ENCODE assay signal across 1 cellular context in the genomic region with DNA sequence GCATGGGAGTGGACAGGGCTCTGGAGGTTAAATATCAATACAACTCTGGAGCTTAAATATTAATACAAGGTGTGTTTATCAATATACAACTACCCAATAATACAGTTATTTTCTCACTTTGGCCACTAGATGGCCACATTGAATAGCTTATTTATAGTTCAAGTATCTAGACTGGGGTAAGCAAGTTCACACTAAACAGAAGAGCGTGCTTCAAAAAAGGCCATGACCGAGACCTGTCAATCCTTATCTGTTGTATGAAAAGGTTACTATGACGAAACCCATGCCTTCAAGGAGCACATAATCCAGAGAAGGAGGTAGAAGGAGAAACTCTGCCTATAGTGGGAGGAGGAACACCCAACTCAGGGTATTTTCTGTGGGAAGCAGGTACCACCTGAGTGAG.
A peak's percentile ranks its signal among the peaks of the same experiment; 100 is the strongest.
TF ChIP-seq lines count a peak whose summit lies in the region.

No MANE protein-coding gene starts in this region.

TF ChIP-seq in K562, 482 proteins besides CTCF, POLR2A, EP300 and RAD21 (continued from another document):
- TF ChIP-seq ZEB2 (IDR thresholded peaks at IDR 0.05) (peak; percentile 65), SRF (CRISPR knock-in tag; IDR thresholded peaks at IDR 0.05) (0 out of 4 replicates have a peak, but pooled peaks of 1 of the 2 experiments have one; percentile 9), ZNF384 (IDR thresholded peaks at IDR 0.05; ENCODE audit: low read depth, low read length) (0 out of 2 replicates have a peak, but pooled peaks have one; percentile 38), SMC3 (conservative IDR thresholded peaks at IDR 0.05; ENCODE audit: insufficient read depth, low read depth, low read length) (peak; percentile 74), FOXA1 (IDR thresholded peaks at IDR 0.05; ENCODE audit: borderline replicate concordance) (no peak), FOXM1 (IDR thresholded peaks at IDR 0.05; ENCODE audit: low read depth) (peak; percentile 54), FOXM1 (CRISPR knock-in tag; IDR thresholded peaks at IDR 0.05; ENCODE audit: low read depth) (no peak), DACH1 (IDR thresholded peaks at IDR 0.05; ENCODE audit: partially characterized antibody) (peak; percentile 36), GABPA (tag; conservative IDR thresholded peaks at IDR 0.05; ENCODE audit: low read depth) (0 out of 2 replicates have a peak, but pooled peaks have one; percentile 13), L3MBTL2 (IDR thresholded peaks at IDR 0.05) (peak; percentile 82), TAF7 (tag; IDR thresholded peaks at IDR 0.05) (no peak), RFX1 (IDR thresholded peaks at IDR 0.05) (peak; percentile 48), SMARCA4 (IDR thresholded peaks at IDR 0.05) (peak; percentile 56), TBP (optimal IDR thresholded peaks at IDR 0.05; ENCODE audit: low read depth, low read length) (peak; percentile 47), MYC (IDR thresholded peaks at IDR 0.05; ENCODE audit: low read depth, low read length) (peak; percentile 69), MYC (CRISPR knock-in tag; IDR thresholded peaks at IDR 0.05; ENCODE audit: borderline replicate concordance, low read depth) (no peak)
- TF ChIP-seq, protein P1, sequence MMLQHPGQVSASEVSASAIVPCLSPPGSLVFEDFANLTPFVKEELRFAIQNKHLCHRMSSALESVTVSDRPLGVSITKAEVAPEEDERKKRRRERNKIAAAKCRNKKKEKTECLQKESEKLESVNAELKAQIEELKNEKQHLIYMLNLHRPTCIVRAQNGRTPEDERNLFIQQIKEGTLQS (IDR thresholded peaks at IDR 0.05): peak; percentile 76
- TF ChIP-seq, protein P1 (CRISPR knock-in tag; conservative IDR thresholded peaks at IDR 0.05): no peak
- TF ChIP-seq, protein P2, sequence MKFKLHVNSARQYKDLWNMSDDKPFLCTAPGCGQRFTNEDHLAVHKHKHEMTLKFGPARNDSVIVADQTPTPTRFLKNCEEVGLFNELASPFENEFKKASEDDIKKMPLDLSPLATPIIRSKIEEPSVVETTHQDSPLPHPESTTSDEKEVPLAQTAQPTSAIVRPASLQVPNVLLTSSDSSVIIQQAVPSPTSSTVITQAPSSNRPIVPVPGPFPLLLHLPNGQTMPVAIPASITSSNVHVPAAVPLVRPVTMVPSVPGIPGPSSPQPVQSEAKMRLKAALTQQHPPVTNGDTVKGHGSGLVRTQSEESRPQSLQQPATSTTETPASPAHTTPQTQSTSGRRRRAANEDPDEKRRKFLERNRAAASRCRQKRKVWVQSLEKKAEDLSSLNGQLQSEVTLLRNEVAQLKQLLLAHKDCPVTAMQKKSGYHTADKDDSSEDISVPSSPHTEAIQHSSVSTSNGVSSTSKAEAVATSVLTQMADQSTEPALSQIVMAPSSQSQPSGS (CRISPR knock-in tag; IDR thresholded peaks at IDR 0.05): no peak
- TF ChIP-seq, protein P3, sequence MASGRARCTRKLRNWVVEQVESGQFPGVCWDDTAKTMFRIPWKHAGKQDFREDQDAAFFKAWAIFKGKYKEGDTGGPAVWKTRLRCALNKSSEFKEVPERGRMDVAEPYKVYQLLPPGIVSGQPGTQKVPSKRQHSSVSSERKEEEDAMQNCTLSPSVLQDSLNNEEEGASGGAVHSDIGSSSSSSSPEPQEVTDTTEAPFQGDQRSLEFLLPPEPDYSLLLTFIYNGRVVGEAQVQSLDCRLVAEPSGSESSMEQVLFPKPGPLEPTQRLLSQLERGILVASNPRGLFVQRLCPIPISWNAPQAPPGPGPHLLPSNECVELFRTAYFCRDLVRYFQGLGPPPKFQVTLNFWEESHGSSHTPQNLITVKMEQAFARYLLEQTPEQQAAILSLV (tag; IDR thresholded peaks at IDR 0.05): no peak
- TF ChIP-seq, protein P4, sequence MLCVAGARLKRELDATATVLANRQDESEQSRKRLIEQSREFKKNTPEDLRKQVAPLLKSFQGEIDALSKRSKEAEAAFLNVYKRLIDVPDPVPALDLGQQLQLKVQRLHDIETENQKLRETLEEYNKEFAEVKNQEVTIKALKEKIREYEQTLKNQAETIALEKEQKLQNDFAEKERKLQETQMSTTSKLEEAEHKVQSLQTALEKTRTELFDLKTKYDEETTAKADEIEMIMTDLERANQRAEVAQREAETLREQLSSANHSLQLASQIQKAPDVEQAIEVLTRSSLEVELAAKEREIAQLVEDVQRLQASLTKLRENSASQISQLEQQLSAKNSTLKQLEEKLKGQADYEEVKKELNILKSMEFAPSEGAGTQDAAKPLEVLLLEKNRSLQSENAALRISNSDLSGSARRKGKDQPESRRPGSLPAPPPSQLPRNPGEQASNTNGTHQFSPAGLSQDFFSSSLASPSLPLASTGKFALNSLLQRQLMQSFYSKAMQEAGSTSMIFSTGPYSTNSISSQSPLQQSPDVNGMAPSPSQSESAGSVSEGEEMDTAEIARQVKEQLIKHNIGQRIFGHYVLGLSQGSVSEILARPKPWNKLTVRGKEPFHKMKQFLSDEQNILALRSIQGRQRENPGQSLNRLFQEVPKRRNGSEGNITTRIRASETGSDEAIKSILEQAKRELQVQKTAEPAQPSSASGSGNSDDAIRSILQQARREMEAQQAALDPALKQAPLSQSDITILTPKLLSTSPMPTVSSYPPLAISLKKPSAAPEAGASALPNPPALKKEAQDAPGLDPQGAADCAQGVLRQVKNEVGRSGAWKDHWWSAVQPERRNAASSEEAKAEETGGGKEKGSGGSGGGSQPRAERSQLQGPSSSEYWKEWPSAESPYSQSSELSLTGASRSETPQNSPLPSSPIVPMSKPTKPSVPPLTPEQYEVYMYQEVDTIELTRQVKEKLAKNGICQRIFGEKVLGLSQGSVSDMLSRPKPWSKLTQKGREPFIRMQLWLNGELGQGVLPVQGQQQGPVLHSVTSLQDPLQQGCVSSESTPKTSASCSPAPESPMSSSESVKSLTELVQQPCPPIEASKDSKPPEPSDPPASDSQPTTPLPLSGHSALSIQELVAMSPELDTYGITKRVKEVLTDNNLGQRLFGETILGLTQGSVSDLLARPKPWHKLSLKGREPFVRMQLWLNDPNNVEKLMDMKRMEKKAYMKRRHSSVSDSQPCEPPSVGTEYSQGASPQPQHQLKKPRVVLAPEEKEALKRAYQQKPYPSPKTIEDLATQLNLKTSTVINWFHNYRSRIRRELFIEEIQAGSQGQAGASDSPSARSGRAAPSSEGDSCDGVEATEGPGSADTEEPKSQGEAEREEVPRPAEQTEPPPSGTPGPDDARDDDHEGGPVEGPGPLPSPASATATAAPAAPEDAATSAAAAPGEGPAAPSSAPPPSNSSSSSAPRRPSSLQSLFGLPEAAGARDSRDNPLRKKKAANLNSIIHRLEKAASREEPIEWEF (CRISPR knock-in tag; IDR thresholded peaks at IDR 0.05): 0 out of 2 replicates have a peak, but pooled peaks have one; percentile 27
- TF ChIP-seq, protein P5, sequence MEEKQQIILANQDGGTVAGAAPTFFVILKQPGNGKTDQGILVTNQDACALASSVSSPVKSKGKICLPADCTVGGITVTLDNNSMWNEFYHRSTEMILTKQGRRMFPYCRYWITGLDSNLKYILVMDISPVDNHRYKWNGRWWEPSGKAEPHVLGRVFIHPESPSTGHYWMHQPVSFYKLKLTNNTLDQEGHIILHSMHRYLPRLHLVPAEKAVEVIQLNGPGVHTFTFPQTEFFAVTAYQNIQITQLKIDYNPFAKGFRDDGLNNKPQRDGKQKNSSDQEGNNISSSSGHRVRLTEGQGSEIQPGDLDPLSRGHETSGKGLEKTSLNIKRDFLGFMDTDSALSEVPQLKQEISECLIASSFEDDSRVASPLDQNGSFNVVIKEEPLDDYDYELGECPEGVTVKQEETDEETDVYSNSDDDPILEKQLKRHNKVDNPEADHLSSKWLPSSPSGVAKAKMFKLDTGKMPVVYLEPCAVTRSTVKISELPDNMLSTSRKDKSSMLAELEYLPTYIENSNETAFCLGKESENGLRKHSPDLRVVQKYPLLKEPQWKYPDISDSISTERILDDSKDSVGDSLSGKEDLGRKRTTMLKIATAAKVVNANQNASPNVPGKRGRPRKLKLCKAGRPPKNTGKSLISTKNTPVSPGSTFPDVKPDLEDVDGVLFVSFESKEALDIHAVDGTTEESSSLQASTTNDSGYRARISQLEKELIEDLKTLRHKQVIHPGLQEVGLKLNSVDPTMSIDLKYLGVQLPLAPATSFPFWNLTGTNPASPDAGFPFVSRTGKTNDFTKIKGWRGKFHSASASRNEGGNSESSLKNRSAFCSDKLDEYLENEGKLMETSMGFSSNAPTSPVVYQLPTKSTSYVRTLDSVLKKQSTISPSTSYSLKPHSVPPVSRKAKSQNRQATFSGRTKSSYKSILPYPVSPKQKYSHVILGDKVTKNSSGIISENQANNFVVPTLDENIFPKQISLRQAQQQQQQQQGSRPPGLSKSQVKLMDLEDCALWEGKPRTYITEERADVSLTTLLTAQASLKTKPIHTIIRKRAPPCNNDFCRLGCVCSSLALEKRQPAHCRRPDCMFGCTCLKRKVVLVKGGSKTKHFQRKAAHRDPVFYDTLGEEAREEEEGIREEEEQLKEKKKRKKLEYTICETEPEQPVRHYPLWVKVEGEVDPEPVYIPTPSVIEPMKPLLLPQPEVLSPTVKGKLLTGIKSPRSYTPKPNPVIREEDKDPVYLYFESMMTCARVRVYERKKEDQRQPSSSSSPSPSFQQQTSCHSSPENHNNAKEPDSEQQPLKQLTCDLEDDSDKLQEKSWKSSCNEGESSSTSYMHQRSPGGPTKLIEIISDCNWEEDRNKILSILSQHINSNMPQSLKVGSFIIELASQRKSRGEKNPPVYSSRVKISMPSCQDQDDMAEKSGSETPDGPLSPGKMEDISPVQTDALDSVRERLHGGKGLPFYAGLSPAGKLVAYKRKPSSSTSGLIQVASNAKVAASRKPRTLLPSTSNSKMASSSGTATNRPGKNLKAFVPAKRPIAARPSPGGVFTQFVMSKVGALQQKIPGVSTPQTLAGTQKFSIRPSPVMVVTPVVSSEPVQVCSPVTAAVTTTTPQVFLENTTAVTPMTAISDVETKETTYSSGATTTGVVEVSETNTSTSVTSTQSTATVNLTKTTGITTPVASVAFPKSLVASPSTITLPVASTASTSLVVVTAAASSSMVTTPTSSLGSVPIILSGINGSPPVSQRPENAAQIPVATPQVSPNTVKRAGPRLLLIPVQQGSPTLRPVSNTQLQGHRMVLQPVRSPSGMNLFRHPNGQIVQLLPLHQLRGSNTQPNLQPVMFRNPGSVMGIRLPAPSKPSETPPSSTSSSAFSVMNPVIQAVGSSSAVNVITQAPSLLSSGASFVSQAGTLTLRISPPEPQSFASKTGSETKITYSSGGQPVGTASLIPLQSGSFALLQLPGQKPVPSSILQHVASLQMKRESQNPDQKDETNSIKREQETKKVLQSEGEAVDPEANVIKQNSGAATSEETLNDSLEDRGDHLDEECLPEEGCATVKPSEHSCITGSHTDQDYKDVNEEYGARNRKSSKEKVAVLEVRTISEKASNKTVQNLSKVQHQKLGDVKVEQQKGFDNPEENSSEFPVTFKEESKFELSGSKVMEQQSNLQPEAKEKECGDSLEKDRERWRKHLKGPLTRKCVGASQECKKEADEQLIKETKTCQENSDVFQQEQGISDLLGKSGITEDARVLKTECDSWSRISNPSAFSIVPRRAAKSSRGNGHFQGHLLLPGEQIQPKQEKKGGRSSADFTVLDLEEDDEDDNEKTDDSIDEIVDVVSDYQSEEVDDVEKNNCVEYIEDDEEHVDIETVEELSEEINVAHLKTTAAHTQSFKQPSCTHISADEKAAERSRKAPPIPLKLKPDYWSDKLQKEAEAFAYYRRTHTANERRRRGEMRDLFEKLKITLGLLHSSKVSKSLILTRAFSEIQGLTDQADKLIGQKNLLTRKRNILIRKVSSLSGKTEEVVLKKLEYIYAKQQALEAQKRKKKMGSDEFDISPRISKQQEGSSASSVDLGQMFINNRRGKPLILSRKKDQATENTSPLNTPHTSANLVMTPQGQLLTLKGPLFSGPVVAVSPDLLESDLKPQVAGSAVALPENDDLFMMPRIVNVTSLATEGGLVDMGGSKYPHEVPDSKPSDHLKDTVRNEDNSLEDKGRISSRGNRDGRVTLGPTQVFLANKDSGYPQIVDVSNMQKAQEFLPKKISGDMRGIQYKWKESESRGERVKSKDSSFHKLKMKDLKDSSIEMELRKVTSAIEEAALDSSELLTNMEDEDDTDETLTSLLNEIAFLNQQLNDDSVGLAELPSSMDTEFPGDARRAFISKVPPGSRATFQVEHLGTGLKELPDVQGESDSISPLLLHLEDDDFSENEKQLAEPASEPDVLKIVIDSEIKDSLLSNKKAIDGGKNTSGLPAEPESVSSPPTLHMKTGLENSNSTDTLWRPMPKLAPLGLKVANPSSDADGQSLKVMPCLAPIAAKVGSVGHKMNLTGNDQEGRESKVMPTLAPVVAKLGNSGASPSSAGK (IDR thresholded peaks at IDR 0.05): peak; percentile 40; the same call in 1 of the 2 replicates
TF ChIP-seq in K562: peak in this region for 57.
